In genomic region chr16:70018254-70018653, GRCh38 we compare ENCODE assay signal across 9 cellular contexts.
DNase-seq lines count a peak whose midpoint lies in the region; ATAC-seq and TF ChIP-seq lines count a peak whose summit lies in the region.
"Had no signal": no experiment of that assay in that cellular context is flagged by ENCODE, and none has a peak within 500 bp of the region (broad histone marks: within the 10 kb centered on the region; RNA-seq: fewer than 3 reads in every experiment).

No MANE protein-coding gene starts in this region.

- H3K4me2 ChIP-seq in neural cell (ENCODE audit: low read length), result no peak overlapping the region
- H3K4me2 ChIP-seq: PC-9 had no signal

- H3K9me2 ChIP-seq in neural cell (ENCODE audit: insufficient read depth, low read length), result no peaks in the 10 kb centered on the region

- H3K4me3 Mint-ChIP-seq in T-helper 17 cell, result no peak overlapping the region

- no peak for TF ChIP-seq POLR2A in esophagus squamous epithelium (IDR thresholded peaks at IDR 0.05)

- H2AFZ ChIP-seq in neural cell (ENCODE audit: low read depth, low read length), result no peak overlapping the region
- H2AFZ ChIP-seq: PC-9 had no signal

- peak; percentile 5 for DNase-seq in EL
- peak in 2 of 3 donors; percentile 13 to 14 for DNase-seq in T-helper 17 cell
- DNase-seq in choroid plexus epithelial cell (ENCODE audit: low read depth), result peak; percentile 49
- DNase-seq in ascending aorta (ENCODE audit: low spot score in 2 of 2), result no peak
- DNase-seq in esophagus squamous epithelium (lab: John Stamatoyannopoulos, UW), result no peak

- H3K79me2 ChIP-seq in neural cell (replicated peaks; ENCODE audit: insufficient read depth, low read length), result no peaks in the 10 kb centered on the region

- no peak for TF ChIP-seq RAD21 in neural cell (conservative IDR thresholded peaks at IDR 0.05)

- H3K9me3 ChIP-seq in T-helper 17 cell (ENCODE audit: control insufficient read depth, low read length, poor library complexity, severe bottlenecking) (no peaks in the 10 kb centered on the region), neural cell (ENCODE audit: low read length) (no peaks in the 10 kb centered on the region), ascending aorta (no peaks in the 10 kb centered on the region), esophagus squamous epithelium (no peaks in the 10 kb centered on the region)

- TF ChIP-seq EP300 in neural cell (conservative IDR thresholded peaks at IDR 0.05; ENCODE audit: poor library complexity, severe bottlenecking), result no peak

- H3K27ac Mint-ChIP-seq in T-helper 17 cell, result no peak overlapping the region

- WGBS in esophagus squamous epithelium, 2 donors, result 28 to 42% methylated on average over 6 of the region's 6 CpGs

- H3K27me3 ChIP-seq in neural cell (ENCODE audit: insufficient read depth, low read depth, low read length) (no peaks in the 10 kb centered on the region), ascending aorta (no peaks in the 10 kb centered on the region), esophagus squamous epithelium (no peaks in the 10 kb centered on the region)

- TF ChIP-seq CTCF in choroid plexus epithelial cell (conservative IDR thresholded peaks at IDR 0.05; ENCODE audit: low read depth, low read length) (peak; percentile 39), neural cell (IDR thresholded peaks at IDR 0.05; ENCODE audit: poor library complexity, severe bottlenecking) (peak; percentile 53), ascending aorta (IDR thresholded peaks at IDR 0.05) (peak in 1 of 3 experiments; percentile 14), esophagus squamous epithelium (IDR thresholded peaks at IDR 0.05) (peak in 1 of 6 experiments; percentile 25)

- no peak overlapping the region for H3K27ac ChIP-seq in neural cell (ENCODE audit: low read length)
- no peak overlapping the region for H3K27ac ChIP-seq in ascending aorta
- H3K27ac ChIP-seq in esophagus squamous epithelium, result no peak overlapping the region
- H3K27ac ChIP-seq: PC-9 had no signal

- H3K4me1 Mint-ChIP-seq in T-helper 17 cell, result peaks cover 5% of the 10 kb centered on the region

- no peaks in the 10 kb centered on the region for H3F3A ChIP-seq in neural cell (ENCODE audit: insufficient read depth, low read length, poor library complexity, severe bottlenecking)

- intact Hi-C loops in ascending aorta (cut with DNase I), result no loop called here
- intact Hi-C loops in esophagus squamous epithelium (cut with DNase I), result no loop called here

- H3K4me3 ChIP-seq in choroid plexus epithelial cell (ENCODE audit: low read depth, low read length) (no peak overlapping the region), neural cell (ENCODE audit: low read length) (no peak overlapping the region), ascending aorta (no peak overlapping the region), esophagus squamous epithelium (no peak overlapping the region)
- H3K4me3 ChIP-seq: PC-9 had no signal

- H3K9ac ChIP-seq in neural cell (ENCODE audit: low read length), result no peak overlapping the region

- H3K4me1 ChIP-seq in ascending aorta (no peaks in the 10 kb centered on the region), esophagus squamous epithelium (no peaks in the 10 kb centered on the region)

- ATAC-seq in HG02938 (IDR thresholded peaks at IDR 0.05; ENCODE audit: unreplicated experiment), result peak; percentile 78
- ATAC-seq in T-helper 17 cell, result peak; percentile 100
- no peak for ATAC-seq in GM21717 (IDR thresholded peaks at IDR 0.05; ENCODE audit: unreplicated experiment)

- no peaks in the 10 kb centered on the region for H3K27me3 Mint-ChIP-seq in T-helper 17 cell

- H3K36me3 Mint-ChIP-seq in T-helper 17 cell (ENCODE audit: low read depth), result peaks cover 3% of the 10 kb centered on the region

- H4K20me1 ChIP-seq in neural cell (ENCODE audit: insufficient read depth), result no peaks in the 10 kb centered on the region

- H3K36me3 ChIP-seq in neural cell (ENCODE audit: insufficient read depth, low read length) (no peaks in the 10 kb centered on the region), ascending aorta (peaks cover 31 to 40% of the 10 kb centered on the region in 2 donors), esophagus squamous epithelium (peaks cover 0 to 99% (median 9%) of the 10 kb centered on the region in 3 donors)

TF ChIP-seq in neural cell, 6 proteins besides CTCF, POLR2A, EP300 and RAD21:
- TF ChIP-seq TAF1 (IDR thresholded peaks at IDR 0.05; ENCODE audit: low read depth) (no peak), REST (IDR thresholded peaks at IDR 0.05; ENCODE audit: borderline replicate concordance) (no peak), POLR2AphosphoS5 (IDR thresholded peaks at IDR 0.05) (no peak), SMC3 (conservative IDR thresholded peaks at IDR 0.05; ENCODE audit: poor library complexity) (no peak), MXI1 (conservative IDR thresholded peaks at IDR 0.05; ENCODE audit: poor library complexity, severe bottlenecking) (no peak), EZH2 (IDR thresholded peaks at IDR 0.05; ENCODE audit: borderline replicate concordance, insufficient read depth, low read length, poor library complexity, severe bottlenecking) (no peak)
TF ChIP-seq in neural cell: peak in this region for 0.

Comparison
In these comparisons a context has a peak if more than half of its experiments do, and no peak if none do; other contexts are left out.
1. DNase-seq: peak in EL (single experiment), T-helper 17 cell (2 of 3) and choroid plexus epithelial cell (single experiment); none in ascending aorta (0 of 2) and esophagus squamous epithelium (single experiment).